In genomic region chr17:65562206-65562531, GRCh38 we compare ENCODE assay signal across 8 cellular contexts. TPM values are rescaled to one million over a fixed set of nuclear protein-coding genes. Genes with fewer than 3 reads are reported as not detected.
DNase-seq lines count a peak whose midpoint lies in the region; ATAC-seq and TF ChIP-seq lines count a peak whose summit lies in the region.

No MANE protein-coding gene starts in this region.

- H3K27ac ChIP-seq in colonic mucosa, result no peak overlapping the region

- H3K4me3 Mint-ChIP-seq in CD14-positive monocyte (peak overlapping the region; percentile 77 to 92), neural crest cell (peak overlapping the region; percentile 91)

- peaks cover 20 to 48% (median 37%) of the 10 kb centered on the region in 3 donors for H3K27me3 Mint-ChIP-seq in CD14-positive monocyte (ENCODE audit: low read depth in 3 of 3)
- peaks cover 3% of the 10 kb centered on the region for H3K27me3 Mint-ChIP-seq in neural crest cell (ENCODE audit: low read depth)

- 0 out of 2 replicates have a peak overlapping the region, but pooled peaks have one; percentile 92 for H2AFZ ChIP-seq in Loucy (ENCODE audit: low read length)

- TF ChIP-seq CTCF in CD14-positive monocyte (IDR thresholded peaks at IDR 0.05), result no peak
- no peak for TF ChIP-seq CTCF in Loucy (conservative IDR thresholded peaks at IDR 0.05; ENCODE audit: low read length)
- no peak for TF ChIP-seq CTCF in colonic mucosa (IDR thresholded peaks at IDR 0.05)
- no peak for TF ChIP-seq CTCF in neural crest cell (conservative IDR thresholded peaks at IDR 0.05)

- H3K27me3 ChIP-seq in Loucy (ENCODE audit: insufficient read depth, low read length, poor library complexity, severe bottlenecking) (peaks cover 31% of the 10 kb centered on the region), colonic mucosa (no peaks in the 10 kb centered on the region)

- ATAC-seq in HG02852 (IDR thresholded peaks at IDR 0.05; ENCODE audit: unreplicated experiment) (no peak), HG03095 (IDR thresholded peaks at IDR 0.05; ENCODE audit: unreplicated experiment) (no peak)

- intact Hi-C loops in CD14-positive monocyte (cut with micrococcal nuclease) (no loop called here), colonic mucosa (cut with DNase I) (no loop called here)

- H3F3A ChIP-seq in Loucy (ENCODE audit: low read depth), result no peaks in the 10 kb centered on the region; the same call in 1 of the 2 replicates

- H3K27ac Mint-ChIP-seq in CD14-positive monocyte, result no peak overlapping the region
- H3K27ac Mint-ChIP-seq in neural crest cell (ENCODE audit: unreplicated experiment), result no peak overlapping the region

- H3K36me3 Mint-ChIP-seq in CD14-positive monocyte (peaks cover 0 to 5% of the 10 kb centered on the region in 2 donors), neural crest cell (ENCODE audit: low read depth) (peaks cover 7% of the 10 kb centered on the region)

- H3K36me3 ChIP-seq in Loucy (ENCODE audit: insufficient read depth, low read length), result no peaks in the 10 kb centered on the region
- H3K36me3 ChIP-seq in colonic mucosa, result no peaks in the 10 kb centered on the region

- H3K9me3 ChIP-seq in Loucy (ENCODE audit: insufficient read depth, low read depth, low read length) (no peaks in the 10 kb centered on the region), colonic mucosa (no peaks in the 10 kb centered on the region)

- DNase-seq in CD14-positive monocyte (ENCODE audit: low spot score) (no peak), colonic mucosa (no peak), neural crest cell (ENCODE audit: low read depth, low spot score) (no peak), SKM-1 (lab: John Stamatoyannopoulos, UW; ENCODE audit: unreplicated experiment) (no peak), islet precursor cell (no peak)

- no peaks in the 10 kb centered on the region for H3K79me2 ChIP-seq in Loucy (ENCODE audit: insufficient read depth, low read length)

- H3K9me3 Mint-ChIP-seq in CD14-positive monocyte (peaks cover 3 to 14% (median 9%) of the 10 kb centered on the region in 7 donors), neural crest cell (no peaks in the 10 kb centered on the region)

- H3K9me2 ChIP-seq in Loucy (replicated peaks; ENCODE audit: low read depth, low read length), result no peaks in the 10 kb centered on the region

- H3K4me2 ChIP-seq in Loucy (ENCODE audit: low read depth, low read length, poor library complexity, severe bottlenecking), result peak overlapping the region; percentile 70

- peak overlapping the region; percentile 73 for H3K4me3 ChIP-seq in Loucy (ENCODE audit: low read length, poor library complexity, severe bottlenecking)
- peak overlapping the region; percentile 86 for H3K4me3 ChIP-seq in colonic mucosa

- H3K9ac ChIP-seq in Loucy (ENCODE audit: low read depth, low read length, poor library complexity, severe bottlenecking) (no peak overlapping the region), colonic mucosa (ENCODE audit: low read depth in 2 of 2, low read length in 2 of 2) (no peak overlapping the region)

- no peaks in the 10 kb centered on the region for H4K20me1 ChIP-seq in Loucy (ENCODE audit: insufficient read depth, low read length, poor library complexity, severe bottlenecking)

- H3K4me1 Mint-ChIP-seq in CD14-positive monocyte (peaks cover 9% of the 10 kb centered on the region), neural crest cell (peaks cover 25% of the 10 kb centered on the region)

- H3K4me1 ChIP-seq in Loucy (ENCODE audit: insufficient read depth, low read length, poor library complexity, severe bottlenecking), result peaks cover 20% of the 10 kb centered on the region
- H3K4me1 ChIP-seq in colonic mucosa, result no peaks in the 10 kb centered on the region

RNA-seq across cellular contexts. Expression of gene AXIN2, which starts 0.7 kb away (rescaled TPM):
- polyA plus RNA-seq in CD14-positive monocyte, result under 1 TPM in 1 of 2 donors, not detected in 1; 0.10 TPM
- total RNA-seq in colonic mucosa (10 to 100 TPM; 38.0 to 41.6 TPM), neural crest cell (66.5 and 68.5 TPM in 2 replicates)
